16 cellular contexts compared by ENCODE assay signal in genomic region chr1:99084562-99084961, GRCh38.
DNase-seq lines count a peak whose midpoint lies in the region; ATAC-seq and TF ChIP-seq lines count a peak whose summit lies in the region.
"Had no signal": no experiment of that assay in that cellular context is flagged by ENCODE, and none has a peak within 500 bp of the region (broad histone marks: within the 10 kb centered on the region; RNA-seq: fewer than 3 reads in every experiment).

No MANE protein-coding gene starts in this region.

- peak; percentile 69 for ATAC-seq in GM21825 (IDR thresholded peaks at IDR 0.05; ENCODE audit: unreplicated experiment)
- peak; percentile 71 for ATAC-seq in HG03159 (IDR thresholded peaks at IDR 0.05; ENCODE audit: unreplicated experiment)
- ATAC-seq in omental fat pad (ENCODE audit: low FRiP score) = no peak
- ATAC-seq: activated CD4-positive, alpha-beta T cell treated with anti-CD3 and anti-CD28 coated beads for 36 hours; left lobe of liver had no signal

- TF ChIP-seq CTCF in GM12864 (IDR thresholded peaks at IDR 0.05; ENCODE audit: low read depth, low read length, missing control alignments) (no peak), omental fat pad (IDR thresholded peaks at IDR 0.05) (no peak)

- DNase-seq in GM12864 (ENCODE audit: low read depth) (peak; percentile 0), GM19240 (ENCODE audit: insufficient read length, low spot score) (peak; percentile 4), omental fat pad (ENCODE audit: low spot score) (no peak), NCI-H2107 (lab: John Stamatoyannopoulos, UW) (no peak), pons (ENCODE audit: low spot score) (no peak)
- no peak for DNase-seq in activated CD4-positive, CD25-positive, alpha-beta regulatory T cell (lab: John Stamatoyannopoulos, UW)
- DNase-seq: 8988T; activated CD4-positive, alpha-beta T cell treated with anti-CD3 and anti-CD28 coated beads for 36 hours; aorta; CD8-positive, alpha-beta memory T cell; NCI-H526 treated with DMSO at 0.1 percent for 48 hours; stimulated activated CD8-positive, alpha-beta memory T cell treated with anti-CD3 and anti-CD28 coated beads, Interleukin-4, amount 100 ng/mL, for 48 hours; tibial artery had no signal

- H3K4me3 ChIP-seq in GM12864 (ENCODE audit: low read depth, low read length) = no peak overlapping the region
- H3K4me3 ChIP-seq: tibial artery had no signal

Comparison
In these comparisons a context has a peak if more than half of its experiments do, and no peak if none do; other contexts are left out.
1. DNase-seq: peak in GM12864 (single experiment) and GM19240 (single experiment); none in omental fat pad (single experiment), NCI-H2107 (single experiment), activated CD4-positive, CD25-positive, alpha-beta regulatory T cell (0 of 4) and pons (single experiment).